In the genomic region with DNA sequence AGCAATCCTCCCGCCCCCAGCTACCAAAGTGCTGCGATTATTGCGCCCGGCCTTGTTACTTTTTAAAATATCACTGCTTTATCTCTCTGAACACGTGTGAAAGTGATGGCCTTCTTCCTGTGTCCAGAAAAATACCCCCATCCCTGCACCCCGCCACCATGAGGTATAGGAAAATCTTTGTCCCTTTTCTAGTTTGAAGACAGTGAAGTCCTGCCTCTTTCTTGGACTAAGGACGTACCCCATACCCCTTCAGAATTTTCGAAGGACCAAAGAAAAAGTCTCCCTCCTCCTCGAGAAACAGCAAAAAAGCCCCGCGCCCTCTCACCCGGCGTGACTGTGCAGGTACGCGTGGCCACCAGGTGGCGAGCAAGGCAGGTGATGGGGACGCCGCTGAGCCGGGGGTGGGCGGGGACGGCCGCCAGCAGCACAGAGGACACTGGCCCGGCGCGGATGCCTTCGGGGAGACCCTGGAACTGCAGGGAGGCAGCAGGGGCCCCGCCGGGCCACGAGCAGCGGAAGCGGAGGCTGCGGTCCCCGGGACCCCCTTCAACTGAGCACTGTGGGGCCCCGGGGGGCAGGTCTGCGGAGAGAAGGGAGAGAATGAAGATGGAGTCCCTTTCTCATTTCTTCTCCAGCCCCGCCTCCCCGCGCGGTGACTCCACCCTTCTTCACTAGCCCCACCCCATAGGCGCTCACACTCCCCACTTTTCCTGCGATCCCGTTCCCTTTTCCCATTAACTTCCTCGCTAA, we compare ENCODE assay signal across 8 cellular contexts. TPM values are rescaled to one million over a fixed set of nuclear protein-coding genes. Genes with fewer than 3 reads are reported as not detected.
DNase-seq lines count a peak whose midpoint lies in the region; ATAC-seq and TF ChIP-seq lines count a peak whose summit lies in the region.

No MANE protein-coding gene starts in this region.

- H3K36me3 Mint-ChIP-seq in activated naive CD8-positive, alpha-beta T cell treated with anti-CD3 and anti-CD28 coated beads, Interleukin-2, amount 10 ng/mL, durations not matched to agents 7 days and 5 days, result no peaks in the 10 kb centered on the region

- H3K36me3 ChIP-seq in SU-DHL-6 (ENCODE audit: low read length) (no peaks in the 10 kb centered on the region), heart left ventricle (peaks cover 0 to under 1% (median 0%) of the 10 kb centered on the region in 9 donors), tibial nerve (peaks cover 0 to 4% (median 0%) of the 10 kb centered on the region in 3 donors)

- peak overlapping the region; percentile 92 for H3K4me2 ChIP-seq in SU-DHL-6 (ENCODE audit: low read depth, low read length, poor library complexity, severe bottlenecking)

- no peaks in the 10 kb centered on the region for H3F3A ChIP-seq in SU-DHL-6 (ENCODE audit: insufficient read depth)

- peaks cover 16% of the 10 kb centered on the region for H3K4me1 Mint-ChIP-seq in activated naive CD8-positive, alpha-beta T cell treated with anti-CD3 and anti-CD28 coated beads, Interleukin-2, amount 10 ng/mL, durations not matched to agents 7 days and 5 days

- ATAC-seq in GM21423 (IDR thresholded peaks at IDR 0.05; ENCODE audit: unreplicated experiment) (peak; percentile 49), heart left ventricle (peak; percentile 52 to 76 (median 72))
- ATAC-seq in activated naive CD8-positive, alpha-beta T cell treated with anti-CD3 and anti-CD28 coated beads, Interleukin-2, amount 10 ng/mL, durations not matched to agents 7 days and 5 days (ENCODE audit: low read depth), result peak; percentile 74

- H3K27ac Mint-ChIP-seq in activated naive CD8-positive, alpha-beta T cell treated with anti-CD3 and anti-CD28 coated beads, Interleukin-2, amount 10 ng/mL, durations not matched to agents 7 days and 5 days, result peak overlapping the region; percentile 62

- peak overlapping the region; percentile 97 for H3K4me3 Mint-ChIP-seq in activated naive CD8-positive, alpha-beta T cell treated with anti-CD3 and anti-CD28 coated beads, Interleukin-2, amount 10 ng/mL, durations not matched to agents 7 days and 5 days

- H3K9me3 ChIP-seq in SU-DHL-6 (ENCODE audit: insufficient read depth, low read length), result no peaks in the 10 kb centered on the region
- H3K9me3 ChIP-seq in heart left ventricle, result no peaks in the 10 kb centered on the region
- H3K9me3 ChIP-seq in tibial nerve, result no peaks in the 10 kb centered on the region

- peak; percentile 72 for TF ChIP-seq RAD21 in Ishikawa (IDR thresholded peaks at IDR 0.05; ENCODE audit: low read depth)

- no peaks in the 10 kb centered on the region for H3K79me2 ChIP-seq in SU-DHL-6 (ENCODE audit: insufficient read depth, low read length)

- H3K27me3 ChIP-seq in SU-DHL-6 (ENCODE audit: low read length) (no peaks in the 10 kb centered on the region), heart left ventricle (no peaks in the 10 kb centered on the region), tibial nerve (no peaks in the 10 kb centered on the region)

- POLR2A ChIA-PET in activated naive CD8-positive, alpha-beta T cell treated with anti-CD3 and anti-CD28 coated beads, Interleukin-2, amount 10 ng/mL, durations not matched to agents 7 days and 5 days (lab: Charles Lee), result interaction anchor here (1.0 to 1.4 kb wide), 3 partner anchors 34 to 82 kb away, joined by 3 to 4 read pairs (median 3); partner anchors contain the start of gene NKG7

- H3K4me1 ChIP-seq in heart left ventricle (peaks cover 0 to 22% (median 12%) of the 10 kb centered on the region in 12 donors), tibial nerve (peaks cover 0 to 28% (median 11%) of the 10 kb centered on the region in 4 donors)

- H3K27me3 Mint-ChIP-seq in activated naive CD8-positive, alpha-beta T cell treated with anti-CD3 and anti-CD28 coated beads, Interleukin-2, amount 10 ng/mL, durations not matched to agents 7 days and 5 days, result peaks cover 16% of the 10 kb centered on the region

- peak; percentile 90 for DNase-seq in DMS 273 (lab: John Stamatoyannopoulos, UW; ENCODE audit: unreplicated experiment)
- DNase-seq in activated naive CD8-positive, alpha-beta T cell treated with anti-CD3 and anti-CD28 coated beads, Interleukin-2, amount 10 ng/mL, durations not matched to agents 7 days and 5 days, result peak; percentile 94
- peak; percentile 74 to 89 (median 82) for DNase-seq in heart left ventricle
- peak; percentile 53 for DNase-seq in pons (ENCODE audit: low spot score)
- peak; percentile 70 to 86 for DNase-seq in tibial nerve (ENCODE audit: low spot score in 2 of 2)

- peak overlapping the region; percentile 88 for H2AFZ ChIP-seq in SU-DHL-6 (ENCODE audit: low read depth, low read length, severe bottlenecking)

- TF ChIP-seq POLR2A in heart left ventricle (IDR thresholded peaks at IDR 0.05) (no peak), tibial nerve (IDR thresholded peaks at IDR 0.05) (no peak)

- intact Hi-C loops in heart left ventricle (cut with DNase I), result loop anchor here in 7 of 10 donors (1.0 to 10.0 kb wide), 11 partner anchors 28 to 319 kb away; partner anchors contain the start of genes C19orf84 (in 2 of the 7), ETFB (in 2 of the 7) and CLDND2 (in 1 of the 7)

- no peaks in the 10 kb centered on the region for H3K9me3 Mint-ChIP-seq in activated naive CD8-positive, alpha-beta T cell treated with anti-CD3 and anti-CD28 coated beads, Interleukin-2, amount 10 ng/mL, durations not matched to agents 7 days and 5 days

- peak overlapping the region; percentile 63 for H3K4me3 ChIP-seq in SU-DHL-6 (ENCODE audit: insufficient read depth, low read length, poor library complexity, severe bottlenecking)
- H3K4me3 ChIP-seq in heart left ventricle, result peak overlapping the region; percentile 43 to 75 (median 62)
- H3K4me3 ChIP-seq in tibial nerve, result peak overlapping the region; percentile 44 to 73 (median 58)

- TF ChIP-seq CTCF in SU-DHL-6 (IDR thresholded peaks at IDR 0.05; ENCODE audit: insufficient read depth, low read length, poor library complexity, severe bottlenecking) (peak; percentile 96), heart left ventricle (IDR thresholded peaks at IDR 0.05) (peak; percentile 72 to 91 (median 80)), tibial nerve (IDR thresholded peaks at IDR 0.05) (peak; percentile 87 to 93 (median 91))

- H4K20me1 ChIP-seq in SU-DHL-6 (ENCODE audit: low read depth, low read length), result no peaks in the 10 kb centered on the region

- TF ChIP-seq EP300 in Ishikawa (IDR thresholded peaks at IDR 0.05; ENCODE audit: borderline replicate concordance) (no peak), tibial nerve (IDR thresholded peaks at IDR 0.05) (peak in 1 of 2 donors; percentile 28)

- peak overlapping the region; percentile 51 for H3K9ac ChIP-seq in SU-DHL-6 (ENCODE audit: low read length)

- H3K27ac ChIP-seq in SU-DHL-6 (ENCODE audit: low read depth, low read length), result no peak overlapping the region
- peak overlapping the region in 10 of 12 donors; percentile 1 to 88 (median 40) for H3K27ac ChIP-seq in heart left ventricle
- peak overlapping the region; percentile 65 to 90 (median 75) for H3K27ac ChIP-seq in tibial nerve

- 4 to 13% (median 5%) methylated on average over 26 to 43 of the region's 43 CpGs for WGBS in heart left ventricle, 4 donors
- 5 to 7% methylated on average over 43 of the region's 43 CpGs for WGBS in tibial nerve, 2 donors

- no peaks in the 10 kb centered on the region for H3K9me2 ChIP-seq in SU-DHL-6 (replicated peaks; ENCODE audit: insufficient read depth, low read length)

TF ChIP-seq in Ishikawa, 13 proteins besides CTCF, POLR2A, EP300 and RAD21:
- TF ChIP-seq MAX (IDR thresholded peaks at IDR 0.05) (peak; percentile 50), EGR1 (IDR thresholded peaks at IDR 0.05) (no peak), TAF1 (IDR thresholded peaks at IDR 0.05; ENCODE audit: low read depth) (no peak)

RNA-seq across cellular contexts. Expression of gene VSIG10L, which starts 3.2 kb away (rescaled TPM):
- total RNA-seq in activated naive CD8-positive, alpha-beta T cell treated with anti-CD3 and anti-CD28 coated beads, Interleukin-2, amount 10 ng/mL, durations not matched to agents 7 days and 5 days, result under 1 TPM; 0.62 to 0.94 TPM
- total RNA-seq in heart left ventricle, result 1 to 10 TPM in 2 of 9 donors, under 1 TPM in 7; 0.40 to 1.2 (median 0.74) TPM
- polyA plus RNA-seq in heart left ventricle, result 1 to 10 TPM; 1.2 to 1.7 TPM
- 1 to 10 TPM in 3 of 4 donors, under 1 TPM in 1; 0.44 to 3.7 (median 2.1) TPM for total RNA-seq in tibial nerve

RNA-seq across cellular contexts. Expression of gene IGLON5, which starts 27.3 kb away (rescaled TPM):
- under 1 TPM in 1 of 2 experiments, not detected in 1; 0.11 TPM for total RNA-seq in activated naive CD8-positive, alpha-beta T cell treated with anti-CD3 and anti-CD28 coated beads, Interleukin-2, amount 10 ng/mL, durations not matched to agents 7 days and 5 days
- total RNA-seq in heart left ventricle (under 1 TPM in 1 of 9 donors, not detected in 8; 0.09 TPM), tibial nerve (under 1 TPM in 1 of 4 donors, not detected in 3; 0.30 TPM)
- under 1 TPM in 1 of 2 donors, not detected in 1; 0.10 TPM for polyA plus RNA-seq in heart left ventricle

RNA-seq across cellular contexts. Expression of gene ETFB, which starts 27.4 kb away (rescaled TPM):
- 100 to 1,000 TPM; 121 to 124 TPM for total RNA-seq in activated naive CD8-positive, alpha-beta T cell treated with anti-CD3 and anti-CD28 coated beads, Interleukin-2, amount 10 ng/mL, durations not matched to agents 7 days and 5 days
- 100 to 1,000 TPM; 206 to 835 (median 280) TPM for total RNA-seq in heart left ventricle
- 100 to 1,000 TPM; 301 to 675 TPM for polyA plus RNA-seq in heart left ventricle
- 100 to 1,000 TPM in 3 of 4 donors, 10 to 100 TPM in 1; 73.2 to 118 (median 101) TPM for total RNA-seq in tibial nerve

RNA-seq across cellular contexts. Expression of gene CLDND2, which starts 30.1 kb away (rescaled TPM):
- 10 to 100 TPM; 11.6 to 13.4 TPM for total RNA-seq in activated naive CD8-positive, alpha-beta T cell treated with anti-CD3 and anti-CD28 coated beads, Interleukin-2, amount 10 ng/mL, durations not matched to agents 7 days and 5 days
- total RNA-seq in heart left ventricle (1 to 10 TPM in 3 of 9 donors, under 1 TPM in 3, not detected in 3; 0.46 to 2.3 (median 0.92) TPM), tibial nerve (not detected)
- polyA plus RNA-seq in heart left ventricle, result not detected

RNA-seq across cellular contexts. Expression of gene NKG7, which starts 33.7 kb away (rescaled TPM):
- 100 to 1,000 TPM; 263 TPM for total RNA-seq in activated naive CD8-positive, alpha-beta T cell treated with anti-CD3 and anti-CD28 coated beads, Interleukin-2, amount 10 ng/mL, durations not matched to agents 7 days and 5 days
- 10 to 100 TPM in 1 of 9 donors, 1 to 10 TPM in 6, not detected in 2; 1.0 to 31.2 (median 2.4) TPM for total RNA-seq in heart left ventricle
- 1 to 10 TPM; 1.0 to 2.9 TPM for polyA plus RNA-seq in heart left ventricle
- total RNA-seq in tibial nerve, result 1 to 10 TPM in 2 of 4 donors, not detected in 2; 3.6 to 3.9 TPM
